In the genomic region with DNA sequence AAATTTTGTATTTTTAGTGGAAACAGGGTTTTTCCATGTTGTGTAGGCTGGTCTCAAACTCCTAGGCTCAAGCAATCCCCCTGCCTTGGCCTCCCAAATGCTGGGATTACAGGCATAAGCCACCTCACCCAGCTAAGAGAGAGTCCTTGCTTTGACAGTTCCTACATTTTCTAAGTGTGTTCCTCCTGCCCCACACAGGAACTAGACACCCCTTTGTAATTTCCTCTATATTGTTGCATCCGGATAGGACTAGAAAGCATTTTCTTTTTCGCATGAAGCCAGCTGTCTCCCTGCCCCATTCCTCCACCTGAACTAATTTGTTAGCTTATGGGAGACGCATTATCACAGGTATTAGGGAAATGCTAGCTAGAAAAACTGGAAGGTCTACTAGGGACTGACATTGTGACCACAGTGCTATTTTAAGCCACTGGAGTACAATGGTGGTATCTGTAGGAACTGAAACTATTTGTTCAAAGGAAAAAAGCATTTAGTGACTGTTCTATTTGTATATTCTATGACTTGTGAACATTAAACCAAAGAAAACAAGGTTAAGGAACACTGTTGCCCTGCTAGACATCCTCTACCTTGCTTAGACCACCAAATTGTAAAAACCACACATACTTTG, we compare ENCODE assay signal across 13 cellular contexts.
DNase-seq lines count a peak whose midpoint lies in the region; ATAC-seq and TF ChIP-seq lines count a peak whose summit lies in the region.
"Had no signal": no experiment of that assay in that cellular context is flagged by ENCODE, and none has a peak within 500 bp of the region (broad histone marks: within the 10 kb centered on the region; RNA-seq: fewer than 3 reads in every experiment).

No MANE protein-coding gene starts in this region.

- CTCF ChIA-PET in IMR-90 (lab: Yijun Ruan, JAX) = no interaction called here

- H3K23ac ChIP-seq in IMR-90 (ENCODE audit: low read depth, low read length) (no peak overlapping the region), neuronal stem cell (ENCODE audit: low read depth, low read length, poor library complexity) (no peak overlapping the region)

- H3K79me1 ChIP-seq in IMR-90 (ENCODE audit: low read depth in 1 of 2, low read length in 2 of 2) = no peaks in the 10 kb centered on the region
- H3K79me1 ChIP-seq in neuronal stem cell (ENCODE audit: low read depth, low read length) = no peaks in the 10 kb centered on the region

- H2AK5ac ChIP-seq in IMR-90 (ENCODE audit: low read depth, low read length) = no peak overlapping the region
- no peak overlapping the region for H2AK5ac ChIP-seq in neuronal stem cell (ENCODE audit: low read depth, low read length)

- no peak for TF ChIP-seq RAD21 in IMR-90 (IDR thresholded peaks at IDR 0.05; ENCODE audit: low read length)

- no peaks in the 10 kb centered on the region for H4K20me1 ChIP-seq in IMR-90 (ENCODE audit: insufficient read depth, low read length)

- H2BK12ac ChIP-seq in neuronal stem cell (ENCODE audit: low read length) = no peak overlapping the region

- H3K4ac ChIP-seq in IMR-90 (ENCODE audit: low read depth, low read length) (no peak overlapping the region), neuronal stem cell (ENCODE audit: low read length) (no peak overlapping the region)

- H4K8ac ChIP-seq in IMR-90 (ENCODE audit: low read depth in 2 of 2, low read length in 2 of 2) = 0 out of 4 replicates have a peak overlapping the region, but pooled peaks of 1 of the 2 experiments have one; percentile 13
- H4K8ac ChIP-seq in neuronal stem cell (ENCODE audit: low read depth, low read length) = no peak overlapping the region

- intact Hi-C loops in IMR-90 (cut with micrococcal nuclease) = no loop called here

- POLR2A ChIA-PET in IMR-90 (lab: Charles Lee; ENCODE audit: unreplicated experiment) = no interaction called here

- H4K91ac ChIP-seq in IMR-90 (ENCODE audit: insufficient read depth, low read depth, low read length) (no peak overlapping the region; the same call in 1 of the 2 replicates), neuronal stem cell (ENCODE audit: low read depth, low read length, poor library complexity) (no peak overlapping the region)

- H3K4me3 ChIP-seq in IMR-90 (ENCODE audit: insufficient read depth, low read depth, low read length) (no peak overlapping the region), neuronal stem cell (ENCODE audit: low read length in 2 of 2) (no peak overlapping the region)

- H2BK120ac ChIP-seq in IMR-90 (ENCODE audit: low read depth, low read length) = peak overlapping the region; percentile 34; the same call in 1 of the 2 replicates
- H2BK120ac ChIP-seq in neuronal stem cell (ENCODE audit: low read depth, low read length) = no peak overlapping the region

- dilution Hi-C loops in IMR-90 (cut with HindIII; ENCODE audit: low sequenced_read_pairs, unreplicated experiment) = no loop called here

- H3K9ac ChIP-seq in IMR-90 (ENCODE audit: low read depth, low read length) (no peak overlapping the region), neuronal stem cell (ENCODE audit: low read depth, low read length, poor library complexity) (no peak overlapping the region)

- ATAC-seq in GM21717 (IDR thresholded peaks at IDR 0.05; ENCODE audit: unreplicated experiment) (peak; percentile 86), IMR-90 (ENCODE audit: low read depth) (no peak)
- ATAC-seq: activated CD8-positive, alpha-beta T cell treated with anti-CD3 and anti-CD28 coated beads for 36 hours had no signal

- no peak overlapping the region for H2BK15ac ChIP-seq in IMR-90 (ENCODE audit: low read depth, low read length)
- H2BK15ac ChIP-seq in neuronal stem cell (ENCODE audit: low read length) = no peak overlapping the region

- no peak overlapping the region for H2AK9ac ChIP-seq in IMR-90 (replicated peaks; ENCODE audit: low read depth, low read length, poor library complexity)

- H3K27ac ChIP-seq in IMR-90 (ENCODE audit: insufficient read depth, low read length) = peak overlapping the region; percentile 7; the same call in 1 of the 2 replicates
- H3K27ac ChIP-seq in neuronal stem cell (replicated peaks; ENCODE audit: low read length) = no peak overlapping the region

- no peak overlapping the region for H3K4me2 ChIP-seq in IMR-90 (ENCODE audit: low read depth, low read length)
- H3K4me2 ChIP-seq in neuronal stem cell (ENCODE audit: insufficient read depth, low read length, poor library complexity, severe bottlenecking) = no peak overlapping the region

- no peak for TF ChIP-seq POLR2A in IMR-90 (IDR thresholded peaks at IDR 0.05; ENCODE audit: low read depth, low read length)

- H3K36me3 ChIP-seq in IMR-90 (ENCODE audit: control insufficient read depth, insufficient read depth, low read length) = no peaks in the 10 kb centered on the region
- H3K36me3 ChIP-seq in neuronal stem cell (replicated peaks in 1 of 2; ENCODE audit: control insufficient read depth in 2 of 2, insufficient read depth in 2 of 2, low read length in 2 of 2) = no peaks in the 10 kb centered on the region

- peak overlapping the region; percentile 33 for H2BK5ac ChIP-seq in IMR-90 (ENCODE audit: low read depth, low read length, poor library complexity, severe bottlenecking)
- no peak overlapping the region for H2BK5ac ChIP-seq in neuronal stem cell (ENCODE audit: low read length)

- H3K27me3 ChIP-seq in IMR-90 (ENCODE audit: control insufficient read depth, insufficient read depth, low read length) (no peaks in the 10 kb centered on the region), neuronal stem cell (ENCODE audit: control insufficient read depth in 3 of 3, insufficient read depth in 3 of 3, low read depth in 1 of 3, low read length in 3 of 3) (no peaks in the 10 kb centered on the region)

- H2BK20ac ChIP-seq in IMR-90 (ENCODE audit: low read depth, low read length) = no peak overlapping the region

- in situ Hi-C loops in IMR-90 (cut with MboI; ENCODE audit: low sequenced_read_pairs) = no loop called here

- no peak overlapping the region for H2AFZ ChIP-seq in IMR-90 (replicated peaks; ENCODE audit: low read length, poor library complexity)
- no peak overlapping the region for H2AFZ ChIP-seq in neuronal stem cell (ENCODE audit: low read length)

- peak overlapping the region; percentile 64; the same call in 1 of the 2 replicates for H4K5ac ChIP-seq in IMR-90 (ENCODE audit: low read depth, low read length)

- BruUV-seq in IMR-90 (replicated peaks; lab: Mats Ljungman, UMichigan) = no TSS peak

- no CpG with 5 or more reads among the region's 3 CpGs for WGBS in IMR-90 (ENCODE audit: extremely low coverage in 2 of 2, insufficient read length in 1 of 2), 2 experiments
- no CpG with 5 or more reads among the region's 3 CpGs for WGBS in neuronal stem cell (ENCODE audit: extremely low coverage in 2 of 2, insufficient read length in 2 of 2, insufficient replicate concordance in 1 of 2), 2 donors

- H3K9me1 ChIP-seq in IMR-90 (ENCODE audit: insufficient read depth, low read length) = no peaks in the 10 kb centered on the region

- H3K9me3 ChIP-seq in IMR-90 (ENCODE audit: control insufficient read depth, insufficient read depth, low read length) = no peaks in the 10 kb centered on the region
- H3K9me3 ChIP-seq in neuronal stem cell (replicated peaks in 1 of 2; ENCODE audit: control insufficient read depth in 2 of 2, insufficient read depth in 1 of 2, low read depth in 1 of 2, low read length in 2 of 2) = peaks cover 0 to 6% of the 10 kb centered on the region in 2 donors

- DNase-seq in GF-D8 (lab: John Stamatoyannopoulos, UW) = peak; percentile 46
- no peak for DNase-seq in IMR-90
- peak; percentile 21 for DNase-seq in globus pallidus (ENCODE audit: low spot score)
- DNase-seq in activated T-cell treated with anti-CD3 and anti-CD28 coated beads, Interleukin-2, amount 50 U/mL, for 48 hours = no peak
- DNase-seq in putamen (ENCODE audit: low spot score) = no peak
- no peak for DNase-seq in stimulated activated CD8-positive, alpha-beta memory T cell treated with anti-CD3 and anti-CD28 coated beads, Interleukin-4, amount 100 ng/mL, for 48 hours
- DNase-seq in neuronal stem cell (ENCODE audit: low spot score) = no peak
- DNase-seq: activated CD8-positive, alpha-beta T cell treated with anti-CD3 and anti-CD28 coated beads for 36 hours; CD4-positive, alpha-beta T cell; islet precursor cell; NCI-H345; stimulated activated CD4-positive, alpha-beta T cell treated with anti-CD3 and anti-CD28 coated beads, Interleukin-2, amount 100 ng/mL, for 48 hours had no signal

- H3K14ac ChIP-seq in IMR-90 (replicated peaks; ENCODE audit: low read depth, low read length) (no peak overlapping the region), neuronal stem cell (ENCODE audit: low read length) (no peak overlapping the region)

- no peak overlapping the region for H3K56ac ChIP-seq in IMR-90 (ENCODE audit: extremely low read depth, insufficient read depth, low read length)

- TF ChIP-seq CTCF in IMR-90 (conservative IDR thresholded peaks at IDR 0.05; ENCODE audit: low read depth, low read length) = no peak

- H3K4me1 ChIP-seq in IMR-90 (ENCODE audit: control insufficient read depth, insufficient read depth, low read length) = no peaks in the 10 kb centered on the region
- peaks cover 0 to under 1% of the 10 kb centered on the region in 2 donors for H3K4me1 ChIP-seq in neuronal stem cell (ENCODE audit: control insufficient read depth in 2 of 2, insufficient read depth in 1 of 2, low read depth in 1 of 2, low read length in 2 of 2)

- H3K18ac ChIP-seq in IMR-90 (ENCODE audit: low read depth, low read length) (peak overlapping the region; percentile 77; the same call in 1 of the 2 replicates), neuronal stem cell (ENCODE audit: low read length) (no peak overlapping the region)

TF ChIP-seq in IMR-90, 13 proteins besides CTCF, POLR2A, EP300 and RAD21 (continues in another document):
- TF ChIP-seq, protein P1, sequence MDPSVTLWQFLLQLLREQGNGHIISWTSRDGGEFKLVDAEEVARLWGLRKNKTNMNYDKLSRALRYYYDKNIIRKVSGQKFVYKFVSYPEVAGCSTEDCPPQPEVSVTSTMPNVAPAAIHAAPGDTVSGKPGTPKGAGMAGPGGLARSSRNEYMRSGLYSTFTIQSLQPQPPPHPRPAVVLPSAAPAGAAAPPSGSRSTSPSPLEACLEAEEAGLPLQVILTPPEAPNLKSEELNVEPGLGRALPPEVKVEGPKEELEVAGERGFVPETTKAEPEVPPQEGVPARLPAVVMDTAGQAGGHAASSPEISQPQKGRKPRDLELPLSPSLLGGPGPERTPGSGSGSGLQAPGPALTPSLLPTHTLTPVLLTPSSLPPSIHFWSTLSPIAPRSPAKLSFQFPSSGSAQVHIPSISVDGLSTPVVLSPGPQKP (IDR thresholded peaks at IDR 0.05; ENCODE audit: borderline replicate concordance, low read depth, low read length) = no peak
- TF ChIP-seq CEBPB (IDR thresholded peaks at IDR 0.05; ENCODE audit: low read depth, low read length) (no peak), MAFK (IDR thresholded peaks at IDR 0.05; ENCODE audit: low read depth, low read length) (no peak), FOS (IDR thresholded peaks at IDR 0.05; ENCODE audit: low read depth, low read length) (no peak), RFX5 (IDR thresholded peaks at IDR 0.05; ENCODE audit: low read depth, low read length) (no peak), CHD1 (IDR thresholded peaks at IDR 0.05; ENCODE audit: low read depth, low read length) (no peak)

Comparison
In these comparisons a context has a peak if more than half of its experiments do, and no peak if none do; other contexts are left out.
1. DNase-seq: peak in GF-D8 (single experiment) and globus pallidus (single experiment); none in IMR-90 (single experiment), activated T-cell treated with anti-CD3 and anti-CD28 coated beads, Interleukin-2, amount 50 U/mL, for 48 hours (0 of 2), putamen (single experiment), stimulated activated CD8-positive, alpha-beta memory T cell treated with anti-CD3 and anti-CD28 coated beads, Interleukin-4, amount 100 ng/mL, for 48 hours (single experiment) and neuronal stem cell (single experiment).